In genomic region chr1:203507227-203507626, GRCh38 we compare ENCODE assay signal across 1 cellular context.
TF ChIP-seq lines count a peak whose summit lies in the region.

No MANE protein-coding gene starts in this region.

TF ChIP-seq in HepG2, 621 proteins besides CTCF, POLR2A, EP300 and RAD21 (continued from another document):
- TF ChIP-seq ZUFSP (CRISPR knock-in tag; IDR thresholded peaks at IDR 0.05; ENCODE audit: borderline replicate concordance), result no peak
- TF ChIP-seq HMGXB3 (CRISPR knock-in tag; IDR thresholded peaks at IDR 0.05; ENCODE audit: borderline replicate concordance), result no peak
- TF ChIP-seq ZSCAN31 (CRISPR knock-in tag; IDR thresholded peaks at IDR 0.05; ENCODE audit: low read depth), result no peak
- no peak for TF ChIP-seq ZNF124 (CRISPR knock-in tag; IDR thresholded peaks at IDR 0.05)
- no peak for TF ChIP-seq HIC2 (CRISPR knock-in tag; IDR thresholded peaks at IDR 0.05; ENCODE audit: low read depth)
- TF ChIP-seq NCOA2 (CRISPR knock-in tag; IDR thresholded peaks at IDR 0.05), result no peak
- TF ChIP-seq ZNF7 (CRISPR knock-in tag; IDR thresholded peaks at IDR 0.05), result no peak
- TF ChIP-seq DPF2 (CRISPR knock-in tag; IDR thresholded peaks at IDR 0.05; ENCODE audit: borderline replicate concordance, low read depth), result no peak
- no peak for TF ChIP-seq MBNL3 (CRISPR knock-in tag; conservative IDR thresholded peaks at IDR 0.05)
- no peak for TF ChIP-seq RAD51 (IDR thresholded peaks at IDR 0.05; ENCODE audit: borderline replicate concordance)
- TF ChIP-seq ZNF646 (CRISPR knock-in tag; IDR thresholded peaks at IDR 0.05), result no peak
- no peak for TF ChIP-seq TARDBP (CRISPR knock-in tag; IDR thresholded peaks at IDR 0.05)
- TF ChIP-seq SRSF1 (optimal IDR thresholded peaks at IDR 0.05; ENCODE audit: low read depth, low read length), result no peak
